In genomic region chr15:99696096-99696495, GRCh38 we compare ENCODE assay signal across 18 cellular contexts. TPM values are rescaled to one million over a fixed set of nuclear protein-coding genes. Genes with fewer than 3 reads are reported as not detected.
A peak's percentile ranks its signal among the peaks of the same experiment; 100 is the strongest.
DNase-seq lines count a peak whose midpoint lies in the region; ATAC-seq, FAIRE-seq and TF ChIP-seq lines count a peak whose summit lies in the region.
"Had no signal": no experiment of that assay in that cellular context is flagged by ENCODE, and none has a peak within 500 bp of the region (broad histone marks: within the 10 kb centered on the region; RNA-seq: fewer than 3 reads in every experiment).

No MANE protein-coding gene starts in this region.

- FAIRE-seq in GM12891 (lab: Jason Lieb, UNC), result peak; percentile 78
- FAIRE-seq: H54 had no signal

- no peak for TF ChIP-seq EP300 in SK-N-SH (IDR thresholded peaks at IDR 0.05; ENCODE audit: borderline replicate concordance in 1 of 2, low read depth in 1 of 2, low read length in 1 of 2)

- no peak for TF ChIP-seq POLR2A in GM12891 (IDR thresholded peaks at IDR 0.05; ENCODE audit: low read depth, low read length)

- intact Hi-C loops in left ventricle myocardium inferior (cut with micrococcal nuclease), result no loop called here
- intact Hi-C loops in psoas muscle (cut with DNase I), result loop anchor here in 1 of 2 donors (10.0 kb wide), 1 partner anchor 61 kb away; no protein-coding TSS in a partner anchor

- H3K79me2 ChIP-seq in SK-N-SH (ENCODE audit: insufficient read depth), result no peaks in the 10 kb centered on the region

- H3K36me3 ChIP-seq in left ventricle myocardium inferior (peaks cover 49% of the 10 kb centered on the region), psoas muscle (ENCODE audit: insufficient read depth in 1 of 2, low read depth in 1 of 2) (peaks cover 7 to 51% of the 10 kb centered on the region in 2 donors), SK-N-SH (replicated peaks in 1 of 2; ENCODE audit: control insufficient read depth in 1 of 2, insufficient read depth in 2 of 2, low read length in 1 of 2) (peaks cover 54 to 62% of the 10 kb centered on the region in 2 experiments)

- no peaks in the 10 kb centered on the region for H4K20me1 ChIP-seq in SK-N-SH (ENCODE audit: insufficient read depth)

- no peak overlapping the region for H3K4me2 ChIP-seq in SK-N-SH

- TF ChIP-seq RAD21 in SK-N-SH (IDR thresholded peaks at IDR 0.05; ENCODE audit: low read length), result no peak

- POLR2A ChIA-PET in SK-N-SH (lab: Yijun Ruan, JAX), result no interaction called here

- H3K9ac ChIP-seq in SK-N-SH, result no peak overlapping the region

- H3K4me1 ChIP-seq in left ventricle myocardium inferior (peaks cover 49% of the 10 kb centered on the region), psoas muscle (no peaks in the 10 kb centered on the region), SK-N-SH (ENCODE audit: control insufficient read depth in 1 of 2, insufficient read depth in 2 of 2, low read depth in 1 of 2, low read length in 1 of 2) (peaks cover 0 to 5% of the 10 kb centered on the region in 2 experiments; a peak in 1 of 4 replicates)
- H3K4me1 ChIP-seq: SJSA1 had no signal

- DNase-seq in GM12891 (ENCODE audit: insufficient read length, low spot score) (no peak), dermis blood vessel endothelial cell (peak; percentile 68), left ventricle myocardium inferior (no peak), psoas muscle (no peak), SK-N-SH (no peak), DMS153 (lab: John Stamatoyannopoulos, UW) (no peak), C1 segment of cervical spinal cord (lab: John Stamatoyannopoulos, UW) (no peak)
- DNase-seq: CD8-positive, alpha-beta memory T cell; DMS 273 treated with DMSO at 0.1 percent for 48 hours; DND-41; NCI-H1048; NCI-H1436 treated with DMSO at 0.1 percent for 48 hours; NCI-H1930; NCI-H2107; NCI-H524 treated with DMSO at 0.1 percent for 48 hours; NCI-H774 had no signal

- WGBS in psoas muscle, 3 donors, result 42 to 64% (median 55%) methylated on average over 2 of the region's 2 CpGs
- WGBS in SK-N-SH (ENCODE audit: low lambda C conversion rate), result 96% methylated on average over 2 of the region's 2 CpGs

- H3K9me2 ChIP-seq in SK-N-SH, result no peaks in the 10 kb centered on the region

- no peaks in the 10 kb centered on the region for H3K27me3 ChIP-seq in left ventricle myocardium inferior (ENCODE audit: low read depth)
- H3K27me3 ChIP-seq in psoas muscle (ENCODE audit: insufficient read depth in 3 of 3, low read length in 2 of 3), result no peaks in the 10 kb centered on the region
- H3K27me3 ChIP-seq in SK-N-SH (ENCODE audit: insufficient read depth), result no peaks in the 10 kb centered on the region
- H3K27me3 ChIP-seq: SJSA1 had no signal

- H3K9me3 ChIP-seq in left ventricle myocardium inferior (replicated peaks) (no peaks in the 10 kb centered on the region), psoas muscle (no peaks in the 10 kb centered on the region), SK-N-SH (no peaks in the 10 kb centered on the region)
- H3K9me3 ChIP-seq: SJSA1 had no signal

- H2AFZ ChIP-seq in SK-N-SH (ENCODE audit: low read depth), result no peak overlapping the region

- H3F3A ChIP-seq in SK-N-SH (replicated peaks; ENCODE audit: insufficient read depth), result peaks cover 8% of the 10 kb centered on the region

- CTCF ChIA-PET in SK-N-SH (lab: Yijun Ruan, JAX), result interaction anchor here (1.1 to 2.0 kb wide), 3 partner anchors 9 to 424 kb away, joined by 3 to 5 read pairs (median 3); no protein-coding TSS in a partner anchor

- TF ChIP-seq CTCF in left ventricle myocardium inferior (IDR thresholded peaks at IDR 0.05; ENCODE audit: borderline replicate concordance) (no peak), psoas muscle (IDR thresholded peaks at IDR 0.05) (no peak), SK-N-SH (IDR thresholded peaks at IDR 0.05) (no peak)

- ATAC-seq in psoas muscle, result no peak

- H3K4me3 ChIP-seq in left ventricle myocardium inferior (no peak overlapping the region), psoas muscle (no peak overlapping the region), SK-N-SH (ENCODE audit: low read depth in 2 of 2, low read length in 1 of 2) (no peak overlapping the region)
- H3K4me3 ChIP-seq: SJSA1 had no signal

- peak overlapping the region; percentile 28 for H3K27ac ChIP-seq in left ventricle myocardium inferior (replicated peaks)
- H3K27ac ChIP-seq in psoas muscle, result peak overlapping the region; percentile 36
- H3K27ac ChIP-seq in SK-N-SH (ENCODE audit: low read depth in 2 of 2, low read length in 1 of 2), result no peak overlapping the region
- H3K27ac ChIP-seq: SJSA1 had no signal

TF ChIP-seq in GM12891, 5 proteins besides CTCF, POLR2A, EP300 and RAD21:
- TF ChIP-seq PAX5 (IDR thresholded peaks at IDR 0.05; ENCODE audit: insufficient read depth, low read length, severe bottlenecking) (no peak), POLR2AphosphoS5 (IDR thresholded peaks at IDR 0.05; ENCODE audit: low read depth, low read length) (no peak), POU2F2 (IDR thresholded peaks at IDR 0.05; ENCODE audit: low read depth, low read length) (no peak)

TF ChIP-seq in SK-N-SH, 30 proteins besides CTCF, POLR2A, EP300 and RAD21:
- no peak for TF ChIP-seq TAF1 (IDR thresholded peaks at IDR 0.05; ENCODE audit: borderline replicate concordance, low read depth, low read length)
- TF ChIP-seq EZH2phosphoT487 (IDR thresholded peaks at IDR 0.05; ENCODE audit: borderline replicate concordance, low read depth), result no peak
- no peak for TF ChIP-seq TEAD4 (IDR thresholded peaks at IDR 0.05; ENCODE audit: borderline replicate concordance, insufficient read depth)
- no peak for TF ChIP-seq MEF2A (IDR thresholded peaks at IDR 0.05; ENCODE audit: borderline replicate concordance, low read depth)

RNA-seq across cellular contexts. Expression of gene LYSMD4, which starts 37.1 kb away (rescaled TPM):
- polyA plus RNA-seq in GM12891 (2012; ENCODE audit: low read depth, missing spikeins), result 4.5 TPM
- total RNA-seq in dermis blood vessel endothelial cell (8.6 and 9.7 TPM in 2 replicates), left ventricle myocardium inferior (9.8 TPM), psoas muscle (1 to 10 TPM; 3.6 to 9.5 (median 7.4) TPM)
- polyA plus RNA-seq in psoas muscle (10 to 100 TPM in 1 of 3 donors, 1 to 10 TPM in 2; 5.6 to 13.5 (median 5.8) TPM), SK-N-SH (2012; rRNA removed) (5.1 and 6.1 TPM in 2 replicates)
- 3.2 and 4.7 TPM in 2 replicates for polyA plus RNA-seq in SK-N-SH (2012; cell fraction: cytosol; rRNA removed)
- 14.2 and 18.0 TPM in 2 replicates for polyA plus RNA-seq in SK-N-SH (2012; cell fraction: nucleus; rRNA removed)

Comparison
In these comparisons a context has a peak if more than half of its experiments do, and no peak if none do; other contexts are left out.
1. H3K27ac ChIP-seq: peak in left ventricle myocardium inferior (single experiment) and psoas muscle (single experiment); none in SK-N-SH (0 of 2).